In genomic region chr10:103676851-103677417, GRCh38 we compare ENCODE assay signal across 1 cellular context.
TF ChIP-seq lines count a peak whose summit lies in the region.

No MANE protein-coding gene starts in this region.

TF ChIP-seq in HepG2, 621 proteins besides CTCF, POLR2A, EP300 and RAD21 (continued from another document):
- no peak for TF ChIP-seq ZBTB40 (IDR thresholded peaks at IDR 0.05)
- no peak for TF ChIP-seq ZBTB40 (CRISPR knock-in tag; IDR thresholded peaks at IDR 0.05)
- TF ChIP-seq ZBTB21 (CRISPR knock-in tag; IDR thresholded peaks at IDR 0.05), result no peak
- no peak for TF ChIP-seq ZC3H13 (CRISPR knock-in tag; IDR thresholded peaks at IDR 0.05)
- no peak for TF ChIP-seq ZKSCAN1 (IDR thresholded peaks at IDR 0.05; ENCODE audit: low read length)
- TF ChIP-seq ZNF792 (CRISPR knock-in tag; IDR thresholded peaks at IDR 0.05), result no peak
- no peak for TF ChIP-seq ZFP36L2 (CRISPR knock-in tag; IDR thresholded peaks at IDR 0.05)
